ENCODE assay signal across 20 cellular contexts in genomic region chr4:40645576-40645975, GRCh38. TPM values are rescaled to one million over a fixed set of nuclear protein-coding genes. Genes with fewer than 3 reads are reported as not detected.
DNase-seq lines count a peak whose midpoint lies in the region; ATAC-seq and TF ChIP-seq lines count a peak whose summit lies in the region.
"Had no signal": no experiment of that assay in that cellular context is flagged by ENCODE, and none has a peak within 500 bp of the region (broad histone marks: within the 10 kb centered on the region; RNA-seq: fewer than 3 reads in every experiment).

No MANE protein-coding gene starts in this region.

- intact Hi-C loops in dendritic cell treated with granulocyte-macrophage colony-stimulating factor and Interleukin-4, amounts not matched to agents 40 ng/mL and 50 ng/mL, for 4 days (cut with micrococcal nuclease): no loop called here
- intact Hi-C loops in left colon (cut with DNase I, micrococcal nuclease): no loop called here
- intact Hi-C loops in head of caudate nucleus (cut with DNase I): no loop called here

- H3K27me3 Mint-ChIP-seq in GM23338 (ENCODE audit: insufficient read depth, low read depth, poor library complexity): peaks cover 4% of the 10 kb centered on the region
- H3K27me3 Mint-ChIP-seq in dendritic cell treated with granulocyte-macrophage colony-stimulating factor and Interleukin-4, amounts not matched to agents 40 ng/mL and 50 ng/mL, for 4 days: no peaks in the 10 kb centered on the region
- peaks cover 14% of the 10 kb centered on the region for H3K27me3 Mint-ChIP-seq in neural progenitor cell (ENCODE audit: insufficient read depth, low read depth)
- H3K27me3 Mint-ChIP-seq: B cell; CD4-positive, alpha-beta T cell had no signal

- no peak overlapping the region for H3K27ac ChIP-seq in GM23338 (ENCODE audit: low read depth)
- H3K27ac ChIP-seq in neural progenitor cell: no peak overlapping the region
- H3K27ac ChIP-seq: 22Rv1; A549; BLaER1 treated with 17β-estradiol and CSF1 and Interleukin-3, amounts not matched to agents 10 nM and 100 nM; C4-2B had no signal

- H3K27ac Mint-ChIP-seq in GM23338 (no peak overlapping the region), neural progenitor cell (no peak overlapping the region)
- peak overlapping the region; percentile 33 for H3K27ac Mint-ChIP-seq in dendritic cell treated with granulocyte-macrophage colony-stimulating factor and Interleukin-4, amounts not matched to agents 40 ng/mL and 50 ng/mL, for 4 days
- H3K27ac Mint-ChIP-seq: B cell; CD4-positive, alpha-beta T cell; CD8-positive, alpha-beta T cell had no signal

- H3K79me2 ChIP-seq in GM23338 (replicated peaks; ENCODE audit: insufficient read depth): no peaks in the 10 kb centered on the region
- H3K79me2 ChIP-seq in neural progenitor cell (ENCODE audit: low read depth): no peaks in the 10 kb centered on the region

- ATAC-seq in GM23338: no peak
- ATAC-seq in left colon: peak; percentile 92
- no peak for ATAC-seq in HG02798 (IDR thresholded peaks at IDR 0.05; ENCODE audit: poor library complexity, unreplicated experiment)
- ATAC-seq: A549; CD8-positive, alpha-beta T cell had no signal

- H3K36me3 Mint-ChIP-seq in GM23338 (ENCODE audit: low read depth) (no peaks in the 10 kb centered on the region), neural progenitor cell (no peaks in the 10 kb centered on the region)
- no peaks in the 10 kb centered on the region for H3K36me3 Mint-ChIP-seq in dendritic cell treated with granulocyte-macrophage colony-stimulating factor and Interleukin-4, amounts not matched to agents 40 ng/mL and 50 ng/mL, for 4 days (ENCODE audit: low read depth)
- H3K36me3 Mint-ChIP-seq: CD8-positive, alpha-beta T cell had no signal

- DNase-seq in GM23338 (ENCODE audit: low spot score) (no peak), left colon (no peak), neural progenitor cell (ENCODE audit: low spot score) (no peak), GM03348 (ENCODE audit: low spot score) (no peak), head of caudate nucleus (no peak), SW 1271 (lab: John Stamatoyannopoulos, UW) (no peak)
- DNase-seq: AML-193; Caco-2; Calu3; CD4-positive, alpha-beta T cell; CD8-positive, alpha-beta T cell; DMS79 treated with DMSO at 0.1 percent for 48 hours; GDM1 had no signal

- H3K4me2 ChIP-seq in GM23338: no peak overlapping the region
- no peak overlapping the region for H3K4me2 ChIP-seq in neural progenitor cell
- H3K4me2 ChIP-seq: A549; BLaER1 treated with 17β-estradiol and CSF1 and Interleukin-3, amounts not matched to agents 10 nM and 100 nM had no signal

- peaks cover 13% of the 10 kb centered on the region; the same call in 2 of the 3 replicates for H3K4me1 Mint-ChIP-seq in GM23338
- H3K4me1 Mint-ChIP-seq in dendritic cell treated with granulocyte-macrophage colony-stimulating factor and Interleukin-4, amounts not matched to agents 40 ng/mL and 50 ng/mL, for 4 days (ENCODE audit: low read depth): peaks cover 26% of the 10 kb centered on the region
- no peaks in the 10 kb centered on the region for H3K4me1 Mint-ChIP-seq in neural progenitor cell
- H3K4me1 Mint-ChIP-seq: B cell had no signal

- H3K9me3 Mint-ChIP-seq in GM23338 (no peaks in the 10 kb centered on the region), neural progenitor cell (no peaks in the 10 kb centered on the region)
- H3K9me3 Mint-ChIP-seq in dendritic cell treated with granulocyte-macrophage colony-stimulating factor and Interleukin-4, amounts not matched to agents 40 ng/mL and 50 ng/mL, for 4 days: no peaks in the 10 kb centered on the region
- H3K9me3 Mint-ChIP-seq: CD4-positive, alpha-beta T cell; CD8-positive, alpha-beta T cell had no signal

- H3F3A ChIP-seq in GM23338 (replicated peaks; ENCODE audit: low read depth) (no peaks in the 10 kb centered on the region), neural progenitor cell (ENCODE audit: low read depth) (no peaks in the 10 kb centered on the region)

- TF ChIP-seq CTCF in GM23338 (conservative IDR thresholded peaks at IDR 0.05; ENCODE audit: low read depth in 2 of 2) (no peak), neural progenitor cell (IDR thresholded peaks at IDR 0.05) (no peak)

- no peaks in the 10 kb centered on the region for H3K36me3 ChIP-seq in GM23338 (ENCODE audit: insufficient read depth)
- H3K36me3 ChIP-seq in neural progenitor cell: no peaks in the 10 kb centered on the region
- H3K36me3 ChIP-seq: BLaER1 treated with 17β-estradiol and CSF1 and Interleukin-3, amounts not matched to agents 10 nM and 100 nM had no signal

- H3K27me3 ChIP-seq in GM23338 (ENCODE audit: insufficient read depth) (no peaks in the 10 kb centered on the region), neural progenitor cell (no peaks in the 10 kb centered on the region)
- H3K27me3 ChIP-seq: BLaER1 treated with 17β-estradiol and CSF1 and Interleukin-3, amounts not matched to agents 10 nM and 100 nM had no signal

- peaks cover 18% of the 10 kb centered on the region for H3K4me1 ChIP-seq in GM23338 (ENCODE audit: insufficient read depth)
- no peaks in the 10 kb centered on the region for H3K4me1 ChIP-seq in neural progenitor cell
- H3K4me1 ChIP-seq: A549 had no signal

- H2AFZ ChIP-seq in GM23338 (peak overlapping the region; percentile 80), neural progenitor cell (replicated peaks) (peak overlapping the region; percentile 58)

- no peak overlapping the region for H3K9ac ChIP-seq in neural progenitor cell
- H3K9ac ChIP-seq: BLaER1 treated with 17β-estradiol and CSF1 and Interleukin-3, amounts not matched to agents 10 nM and 100 nM had no signal

- H4K20me1 ChIP-seq in GM23338 (replicated peaks; ENCODE audit: insufficient read depth) (no peaks in the 10 kb centered on the region), neural progenitor cell (ENCODE audit: low read depth) (no peaks in the 10 kb centered on the region)
- H4K20me1 ChIP-seq: BLaER1 treated with 17β-estradiol and CSF1 and Interleukin-3, amounts not matched to agents 10 nM and 100 nM had no signal

- H3K4me3 Mint-ChIP-seq in GM23338 (no peak overlapping the region), neural progenitor cell (no peak overlapping the region)
- H3K4me3 Mint-ChIP-seq in dendritic cell treated with granulocyte-macrophage colony-stimulating factor and Interleukin-4, amounts not matched to agents 40 ng/mL and 50 ng/mL, for 4 days: no peak overlapping the region
- H3K4me3 Mint-ChIP-seq: B cell; CD4-positive, alpha-beta T cell; CD8-positive, alpha-beta T cell had no signal

- H3K4me3 ChIP-seq in GM23338 (no peak overlapping the region), neural progenitor cell (no peak overlapping the region)
- H3K4me3 ChIP-seq: A549; BLaER1 treated with 17β-estradiol and CSF1 and Interleukin-3, amounts not matched to agents 10 nM and 100 nM had no signal

- no peaks in the 10 kb centered on the region for H3K9me3 ChIP-seq in neural progenitor cell (ENCODE audit: low read depth)
- H3K9me3 ChIP-seq: A549; BLaER1 treated with 17β-estradiol and CSF1 and Interleukin-3, amounts not matched to agents 10 nM and 100 nM; Caco-2 had no signal

- H3K9me2 ChIP-seq in GM23338 (ENCODE audit: insufficient read depth): no peaks in the 10 kb centered on the region

TF ChIP-seq in GM23338, 12 proteins besides CTCF, POLR2A, EP300 and RAD21 (continues in another document):
- no peak for TF ChIP-seq POLR2AphosphoS5 (IDR thresholded peaks at IDR 0.05; ENCODE audit: low read depth)
- TF ChIP-seq STAT1 (IDR thresholded peaks at IDR 0.05; ENCODE audit: unreplicated experiment): no peak

RNA-seq across cellular contexts. Expression of gene RBM47, which starts 15.9 kb away (rescaled TPM):
- total RNA-seq in GM23338 (2014; rRNA removed; shearing (Covaris generic)): 125 and 139 TPM in 2 replicates
- polyA plus RNA-seq in GM23338 (2016; fragmentation: Nextera tagmentation; extraction: Ambion mirVana): 31.8 and 35.6 TPM in 2 replicates
- 100 to 1,000 TPM; 301 to 304 TPM for total RNA-seq in left colon
- total RNA-seq in neural progenitor cell (ENCODE audit: low replicate concordance): 2.9 and 6.1 TPM in 2 replicates
- total RNA-seq: CD8-positive, alpha-beta T cell had no signal

Comparison
In these comparisons a context has a peak if more than half of its experiments do, and no peak if none do; other contexts are left out.
1. RNA of gene RBM47, which starts 15.9 kb away (total RNA-seq): 301 to 304 TPM in left colon and 125 to 139 TPM in GM23338; 2.9 to 6.1 TPM in neural progenitor cell; every median in the first group is over 10 times any median in the second.